ENCODE assay signal across 12 cellular contexts in genomic region chr1:19449454-19450228, GRCh38. TPM values are rescaled to one million over a fixed set of nuclear protein-coding genes. Genes with fewer than 3 reads are reported as not detected.
A peak's percentile ranks its signal among the peaks of the same experiment; 100 is the strongest.
DNase-seq lines count a peak whose midpoint lies in the region; ATAC-seq and TF ChIP-seq lines count a peak whose summit lies in the region.
"Had no signal": no experiment of that assay in that cellular context is flagged by ENCODE, and none has a peak within 500 bp of the region (broad histone marks: within the 10 kb centered on the region; RNA-seq: fewer than 3 reads in every experiment).

No MANE protein-coding gene starts in this region.

- DNase-seq in heart left ventricle, result no peak
- DNase-seq in cardiac septum (ENCODE audit: low spot score), result no peak
- DNase-seq in uterus, result no peak
- no peak for DNase-seq in SHP77 (lab: John Stamatoyannopoulos, UW)
- DNase-seq: hippocampal formation, NCI-H2171 treated with DMSO at 0.1 percent for 48 hours, T-helper 9 cell had no signal

- H3K4me1 ChIP-seq in heart left ventricle (peaks cover 6 to 100% (median 89%) of the 10 kb centered on the region in 12 donors), uterus (peaks cover 46 to 48% of the 10 kb centered on the region in 2 donors)

- H3K36me3 Mint-ChIP-seq in dendritic cell treated with granulocyte-macrophage colony-stimulating factor and Interleukin-4, amounts not matched to agents 40 ng/mL and 50 ng/mL, for 4 days (ENCODE audit: low read depth), result peaks cover 65% of the 10 kb centered on the region
- H3K36me3 Mint-ChIP-seq in nephron (ENCODE audit: low read depth), result no peaks in the 10 kb centered on the region

- H3K4me1 Mint-ChIP-seq in dendritic cell treated with granulocyte-macrophage colony-stimulating factor and Interleukin-4, amounts not matched to agents 40 ng/mL and 50 ng/mL, for 4 days (ENCODE audit: low read depth), result peaks cover 94% of the 10 kb centered on the region
- peaks cover 79% of the 10 kb centered on the region for H3K4me1 Mint-ChIP-seq in nephron

- H3K27me3 ChIP-seq in heart left ventricle (no peaks in the 10 kb centered on the region), uterus (no peaks in the 10 kb centered on the region)
- H3K27me3 ChIP-seq: body of pancreas had no signal

- ATAC-seq in heart left ventricle (no peak), GM18873 (IDR thresholded peaks at IDR 0.05; ENCODE audit: low FRiP score, unreplicated experiment) (no peak), HG03280 (IDR thresholded peaks at IDR 0.05; ENCODE audit: unreplicated experiment) (no peak)
- ATAC-seq: body of pancreas had no signal

- TF ChIP-seq POLR2A in heart left ventricle (IDR thresholded peaks at IDR 0.05) (no peak), uterus (IDR thresholded peaks at IDR 0.05) (no peak)

- no peaks in the 10 kb centered on the region for H3K9me3 ChIP-seq in heart left ventricle
- H3K9me3 ChIP-seq in uterus, result no peaks in the 10 kb centered on the region
- H3K9me3 ChIP-seq: body of pancreas had no signal

- H3K36me3 ChIP-seq in heart left ventricle, result peaks cover 0 to 5% (median 0%) of the 10 kb centered on the region in 9 donors
- no peaks in the 10 kb centered on the region for H3K36me3 ChIP-seq in uterus

- peak overlapping the region; percentile 43 to 93 (median 70) for H3K27ac ChIP-seq in heart left ventricle
- H3K27ac ChIP-seq in uterus, result peak overlapping the region; percentile 86 to 92

- H3K4me3 ChIP-seq in heart left ventricle, result no peak overlapping the region
- H3K4me3 ChIP-seq in uterus, result no peak overlapping the region
- H3K4me3 ChIP-seq: body of pancreas had no signal

- H3K27me3 Mint-ChIP-seq in dendritic cell treated with granulocyte-macrophage colony-stimulating factor and Interleukin-4, amounts not matched to agents 40 ng/mL and 50 ng/mL, for 4 days, result no peaks in the 10 kb centered on the region
- H3K27me3 Mint-ChIP-seq in nephron (ENCODE audit: low read depth), result no peaks in the 10 kb centered on the region

- WGBS in heart left ventricle, 4 donors, result 81 to 91% (median 87%) methylated on average over 13 of the region's 13 CpGs

- TF ChIP-seq CTCF in heart left ventricle (IDR thresholded peaks at IDR 0.05) (no peak), nephron (IDR thresholded peaks at IDR 0.05; ENCODE audit: unreplicated experiment in 3 of 3) (no peak), uterus (IDR thresholded peaks at IDR 0.05) (no peak)

- peak overlapping the region; percentile 60 for H3K4me3 Mint-ChIP-seq in dendritic cell treated with granulocyte-macrophage colony-stimulating factor and Interleukin-4, amounts not matched to agents 40 ng/mL and 50 ng/mL, for 4 days
- no peak overlapping the region for H3K4me3 Mint-ChIP-seq in nephron

- peak overlapping the region; percentile 95 for H3K27ac Mint-ChIP-seq in dendritic cell treated with granulocyte-macrophage colony-stimulating factor and Interleukin-4, amounts not matched to agents 40 ng/mL and 50 ng/mL, for 4 days
- H3K27ac Mint-ChIP-seq in nephron, result peak overlapping the region in 2 of 3 experiments; percentile 78 to 84

- no peaks in the 10 kb centered on the region for H3K9me3 Mint-ChIP-seq in dendritic cell treated with granulocyte-macrophage colony-stimulating factor and Interleukin-4, amounts not matched to agents 40 ng/mL and 50 ng/mL, for 4 days
- no peaks in the 10 kb centered on the region for H3K9me3 Mint-ChIP-seq in nephron

- intact Hi-C loops in heart left ventricle (cut with DNase I), result loop anchor here in 2 of 10 donors (5.0 to 10.0 kb wide), 2 partner anchors 52 to 55 kb away; no protein-coding TSS in a partner anchor
- intact Hi-C loops in cardiac septum (cut with DNase I), result no loop called here
- intact Hi-C loops in dendritic cell treated with granulocyte-macrophage colony-stimulating factor and Interleukin-4, amounts not matched to agents 40 ng/mL and 50 ng/mL, for 4 days (cut with micrococcal nuclease), result loop anchor here (5.0 kb wide), 1 partner anchor 33 kb away; no protein-coding TSS in a partner anchor
- intact Hi-C loops in uterus (cut with DNase I; ENCODE audit: low total_unique reads), result no loop called here

RNA-seq across cellular contexts. Expression of gene CAPZB, which starts 35.7 kb away (rescaled TPM):
- total RNA-seq in heart left ventricle, result 100 to 1,000 TPM in 8 of 9 donors, 10 to 100 TPM in 1; 77.8 to 348 (median 237) TPM
- polyA plus RNA-seq in heart left ventricle, result 100 to 1,000 TPM; 228 to 255 TPM
- 213 TPM for total RNA-seq in cardiac septum
- 100 to 1,000 TPM in 3 of 4 donors, 10 to 100 TPM in 1; 94.4 to 281 (median 141) TPM for total RNA-seq in uterus
